In the genomic region with DNA sequence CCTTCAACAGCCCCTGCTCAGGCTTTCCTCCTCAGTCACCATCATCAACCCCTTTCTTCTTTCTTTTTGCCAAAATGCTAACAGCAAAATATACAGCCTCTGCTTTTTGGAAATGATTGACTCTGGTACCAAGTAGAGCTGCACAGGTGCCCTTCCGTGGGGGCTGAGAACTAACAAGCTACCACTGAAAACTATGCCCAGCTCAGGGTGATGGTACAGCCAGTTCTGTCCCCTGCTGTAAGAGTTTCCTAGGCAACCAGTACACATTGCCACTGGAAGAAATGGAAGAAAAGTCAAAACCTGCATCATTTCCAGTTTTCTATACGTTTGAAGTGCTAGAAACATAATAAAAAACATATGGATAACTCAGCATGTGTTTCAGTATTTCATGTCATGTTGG, we compare ENCODE assay signal across 21 cellular contexts.
"Had no signal": no experiment of that assay in that cellular context is flagged by ENCODE, and none has a peak within 500 bp of the region (broad histone marks: within the 10 kb centered on the region; RNA-seq: fewer than 3 reads in every experiment).

No MANE protein-coding gene starts in this region.

- H3K36me3 ChIP-seq: esophagus muscularis mucosa, left ventricle myocardium inferior, ovary, thyroid gland had no signal

- H3K27ac Mint-ChIP-seq: dendritic cell treated with granulocyte-macrophage colony-stimulating factor and Interleukin-4, amounts not matched to agents 40 ng/mL and 50 ng/mL, for 4 days; effector memory CD8-positive, alpha-beta T cell; immature natural killer cell; naive thymus-derived CD4-positive, alpha-beta T cell; type B pancreatic cell had no signal

- H3K4me3 Mint-ChIP-seq: dendritic cell treated with granulocyte-macrophage colony-stimulating factor and Interleukin-4, amounts not matched to agents 40 ng/mL and 50 ng/mL, for 4 days; effector memory CD8-positive, alpha-beta T cell; immature natural killer cell; naive thymus-derived CD4-positive, alpha-beta T cell; neural crest cell; type B pancreatic cell had no signal

- DNase-seq: effector memory CD8-positive, alpha-beta T cell; foreskin keratinocyte; immature natural killer cell; left ventricle myocardium inferior; naive thymus-derived CD4-positive, alpha-beta T cell; nucleus accumbens; ovary; right cardiac atrium; small intestine; stimulated activated CD4-positive, alpha-beta T cell treated with anti-CD3 and anti-CD28 coated beads, Interleukin-12 subunit alpha, Interleukin-12 subunit beta, amount 100 ng/mL, for 4 hours; stimulated activated CD4-positive, alpha-beta T cell treated with anti-CD3 and anti-CD28 coated beads, Interleukin-2, amount 100 ng/mL, for 48 hours; stimulated activated naive CD4-positive, alpha-beta T cell treated with Interleukin-2 at 50 U/mL for 16 hours; thyroid gland had no signal

- H3K4me3 ChIP-seq: esophagus muscularis mucosa, left ventricle myocardium inferior, lung, ovary, thyroid gland had no signal

- ATAC-seq: effector memory CD8-positive, alpha-beta T cell; foreskin keratinocyte; naive thymus-derived CD4-positive, alpha-beta T cell had no signal

- FAIRE-seq: keratinocyte, small intestine, urothelium cell line had no signal

- H3K27me3 Mint-ChIP-seq: dendritic cell treated with granulocyte-macrophage colony-stimulating factor and Interleukin-4, amounts not matched to agents 40 ng/mL and 50 ng/mL, for 4 days; type B pancreatic cell had no signal

- H3K9me3 Mint-ChIP-seq: dendritic cell treated with granulocyte-macrophage colony-stimulating factor and Interleukin-4, amounts not matched to agents 40 ng/mL and 50 ng/mL, for 4 days; effector memory CD8-positive, alpha-beta T cell; immature natural killer cell; neural crest cell; type B pancreatic cell had no signal

- H3K36me3 Mint-ChIP-seq: naive thymus-derived CD4-positive, alpha-beta T cell; type B pancreatic cell had no signal

- H3K4me1 Mint-ChIP-seq: immature natural killer cell; naive thymus-derived CD4-positive, alpha-beta T cell; neural crest cell had no signal

- H3K27ac ChIP-seq: epithelial cell of prostate, esophagus muscularis mucosa, foreskin keratinocyte, left ventricle myocardium inferior, ovary, thyroid gland had no signal

- H3K9me3 ChIP-seq: esophagus muscularis mucosa, left ventricle myocardium inferior, ovary, thyroid gland had no signal

- H3K27me3 ChIP-seq: esophagus muscularis mucosa, foreskin keratinocyte, ovary, thyroid gland had no signal
